21 cellular contexts compared by ENCODE assay signal in genomic region chr5:125151150-125151932, GRCh38.
A peak's percentile ranks its signal among the peaks of the same experiment; 100 is the strongest.
DNase-seq lines count a peak whose midpoint lies in the region; ATAC-seq, FAIRE-seq and TF ChIP-seq lines count a peak whose summit lies in the region.
"Had no signal": no experiment of that assay in that cellular context is flagged by ENCODE, and none has a peak within 500 bp of the region (broad histone marks: within the 10 kb centered on the region; RNA-seq: fewer than 3 reads in every experiment).

No MANE protein-coding gene starts in this region.

- H4K8ac ChIP-seq in mesendoderm (ENCODE audit: low read depth, low read length) = no peak overlapping the region

- no peak for FAIRE-seq in frontal cortex (lab: Jason Lieb, UNC)

- H3F3A ChIP-seq in GM23338 (replicated peaks; ENCODE audit: low read depth) = no peaks in the 10 kb centered on the region; the same call in 1 of the 2 replicates

- H3K4me1 ChIP-seq in GM23338 (ENCODE audit: insufficient read depth) (peaks cover 47% of the 10 kb centered on the region), OCI-LY3 (ENCODE audit: low read length) (peaks cover 12% of the 10 kb centered on the region), mesendoderm (ENCODE audit: control insufficient read depth, low read depth, low read length) (no peaks in the 10 kb centered on the region)
- H3K4me1 ChIP-seq: Caco-2 had no signal

- H3K4me2 ChIP-seq in GM23338 = peak overlapping the region; percentile 58
- 0 out of 2 replicates have a peak overlapping the region, but pooled peaks have one; percentile 28 for H3K4me2 ChIP-seq in OCI-LY3 (ENCODE audit: low read length)
- H3K4me2 ChIP-seq in mesendoderm (ENCODE audit: low read length) = no peak overlapping the region
- H3K4me2 ChIP-seq: KMS-11 had no signal

- no peak overlapping the region for H3K4ac ChIP-seq in mesendoderm (ENCODE audit: low read depth, low read length)

- WGBS in mesendoderm (ENCODE audit: extremely low coverage, insufficient coverage, low lambda C conversion rate) = no CpG with 5 or more reads among the region's 4 CpGs

- H2BK15ac ChIP-seq in mesendoderm (replicated peaks; ENCODE audit: low read depth) = peak overlapping the region; percentile 19

- H2BK5ac ChIP-seq in mesendoderm (ENCODE audit: low read length) = no peak overlapping the region

- H2AK5ac ChIP-seq in mesendoderm (ENCODE audit: low read length) = no peak overlapping the region

- DNase-seq in GM23338 (ENCODE audit: low spot score) (no peak), mesendoderm (no peak), frontal cortex (ENCODE audit: low spot score in 2 of 2) (no peak), NCI-H128 (lab: John Stamatoyannopoulos, UW; ENCODE audit: unreplicated experiment) (no peak), NCI-H2171 (lab: John Stamatoyannopoulos, UW) (no peak)
- DNase-seq: activated CD4-positive, alpha-beta T cell treated with anti-CD3 and anti-CD28 coated beads, Interleukin-2, amount 10 ng/mL, durations not matched to agents 7 days and 5 days; activated CD8-positive, alpha-beta memory T cell treated with anti-CD3 and anti-CD28 coated beads, Interleukin-2, amount 50 U/mL, for 48 hours; activated effector memory CD4-positive, alpha-beta T cell treated with anti-CD3 and anti-CD28 coated beads, Interleukin-2, amount 50 U/mL, for 16 hours; amniotic stem cell; Caco-2; kidney glomerular epithelial cell; NCI-H2029; NCI-H446 treated with DMSO at 0.1 percent for 48 hours; stimulated activated CD4-positive, alpha-beta T cell treated with anti-CD3 and anti-CD28 coated beads, Interleukin-15, amount 100 ng/mL, for 24 hours had no signal

- no peaks in the 10 kb centered on the region for H3K9me3 Mint-ChIP-seq in GM23338
- H3K9me3 Mint-ChIP-seq: activated CD4-positive, alpha-beta T cell treated with anti-CD3 and anti-CD28 coated beads, Interleukin-2, amount 10 ng/mL, durations not matched to agents 7 days and 5 days had no signal

- no peaks in the 10 kb centered on the region for H3K27me3 Mint-ChIP-seq in GM23338 (ENCODE audit: insufficient read depth, low read depth, poor library complexity)
- H3K27me3 Mint-ChIP-seq: activated CD4-positive, alpha-beta T cell treated with anti-CD3 and anti-CD28 coated beads, Interleukin-2, amount 10 ng/mL, durations not matched to agents 7 days and 5 days had no signal

- no peak overlapping the region for H3K4me3 Mint-ChIP-seq in GM23338
- H3K4me3 Mint-ChIP-seq: activated CD4-positive, alpha-beta T cell treated with anti-CD3 and anti-CD28 coated beads, Interleukin-2, amount 10 ng/mL, durations not matched to agents 7 days and 5 days had no signal

- no peak overlapping the region for H4K5ac ChIP-seq in mesendoderm (ENCODE audit: low read length)

- no peak overlapping the region for H3K23ac ChIP-seq in mesendoderm (ENCODE audit: low read length)

- H3K36me3 ChIP-seq in GM23338 (ENCODE audit: insufficient read depth) (no peaks in the 10 kb centered on the region), OCI-LY3 (replicated peaks; ENCODE audit: low read depth, low read length) (no peaks in the 10 kb centered on the region), mesendoderm (ENCODE audit: control insufficient read depth, insufficient read depth, low read length) (no peaks in the 10 kb centered on the region)
- H3K36me3 ChIP-seq: cardiac muscle cell, thoracic aorta had no signal

- TF ChIP-seq CTCF in GM23338 (conservative IDR thresholded peaks at IDR 0.05; ENCODE audit: low read depth in 2 of 2) = no peak
- TF ChIP-seq CTCF in OCI-LY3 (IDR thresholded peaks at IDR 0.05; ENCODE audit: low read depth, low read length) = no peak

- H4K20me1 ChIP-seq in GM23338 (replicated peaks; ENCODE audit: insufficient read depth) (no peaks in the 10 kb centered on the region), OCI-LY3 (ENCODE audit: insufficient read depth, low read length) (no peaks in the 10 kb centered on the region)

- peak overlapping the region; percentile 30 for H3K27ac ChIP-seq in GM23338 (ENCODE audit: low read depth)
- no peak overlapping the region for H3K27ac ChIP-seq in OCI-LY3 (ENCODE audit: low read length)
- no peak overlapping the region for H3K27ac ChIP-seq in mesendoderm (ENCODE audit: low read depth, low read length)
- H3K27ac ChIP-seq: cardiac muscle cell, KMS-11, thoracic aorta had no signal

- no peaks in the 10 kb centered on the region for H3K9me3 ChIP-seq in OCI-LY3 (ENCODE audit: insufficient read depth, low read length)
- H3K9me3 ChIP-seq: Caco-2, thoracic aorta had no signal

- no peaks in the 10 kb centered on the region for H3K27me3 ChIP-seq in GM23338 (ENCODE audit: insufficient read depth)
- H3K27me3 ChIP-seq in OCI-LY3 (ENCODE audit: low read depth, low read length) = no peaks in the 10 kb centered on the region
- no peaks in the 10 kb centered on the region for H3K27me3 ChIP-seq in mesendoderm (ENCODE audit: insufficient read depth, low read length, poor library complexity)
- H3K27me3 ChIP-seq: cardiac muscle cell had no signal

- no peaks in the 10 kb centered on the region for H3K9me2 ChIP-seq in GM23338 (ENCODE audit: insufficient read depth)

- peaks cover 49% of the 10 kb centered on the region for H3K4me1 Mint-ChIP-seq in GM23338
- H3K4me1 Mint-ChIP-seq: activated CD4-positive, alpha-beta T cell treated with anti-CD3 and anti-CD28 coated beads, Interleukin-2, amount 10 ng/mL, durations not matched to agents 7 days and 5 days had no signal

- H3K79me2 ChIP-seq in GM23338 (replicated peaks; ENCODE audit: insufficient read depth) = no peaks in the 10 kb centered on the region
- H3K79me2 ChIP-seq in OCI-LY3 (ENCODE audit: low read length) = no peaks in the 10 kb centered on the region
- no peaks in the 10 kb centered on the region for H3K79me2 ChIP-seq in mesendoderm (ENCODE audit: control insufficient read depth, insufficient read depth, low read length)

- ATAC-seq in GM23338 = peak; percentile 65
- no peak for ATAC-seq in HG03095 (IDR thresholded peaks at IDR 0.05; ENCODE audit: unreplicated experiment)
- ATAC-seq: HCT116, Right ventricle myocardium inferior had no signal

- H2AFZ ChIP-seq in GM23338 (no peak overlapping the region), OCI-LY3 (ENCODE audit: low read depth, low read length) (no peak overlapping the region)

- H3K9ac ChIP-seq in OCI-LY3 (ENCODE audit: low read length) = no peak overlapping the region
- H3K9ac ChIP-seq in mesendoderm (ENCODE audit: low read length) = no peak overlapping the region
- H3K9ac ChIP-seq: KMS-11 had no signal

- no peak overlapping the region for H3K18ac ChIP-seq in mesendoderm (ENCODE audit: low read length)

- H3K27ac Mint-ChIP-seq in GM23338 = peak overlapping the region; percentile 88
- H3K27ac Mint-ChIP-seq: activated CD4-positive, alpha-beta T cell treated with anti-CD3 and anti-CD28 coated beads, Interleukin-2, amount 10 ng/mL, durations not matched to agents 7 days and 5 days had no signal

- no peaks in the 10 kb centered on the region for H3K79me1 ChIP-seq in mesendoderm (ENCODE audit: low read length)

- peak overlapping the region; percentile 7; the same call in 1 of the 2 replicates for H3K4me3 ChIP-seq in GM23338
- H3K4me3 ChIP-seq in OCI-LY3 (ENCODE audit: low read length) = no peak overlapping the region
- H3K4me3 ChIP-seq in mesendoderm (ENCODE audit: low read length) = no peak overlapping the region
- H3K4me3 ChIP-seq: cardiac muscle cell, thoracic aorta had no signal

- H3K56ac ChIP-seq in mesendoderm (ENCODE audit: low read length) = no peak overlapping the region

- H2BK120ac ChIP-seq in mesendoderm (ENCODE audit: low read depth, low read length) = no peak overlapping the region

- H3K36me3 Mint-ChIP-seq in GM23338 (ENCODE audit: low read depth) = no peaks in the 10 kb centered on the region; the same call in 2 of the 3 replicates

TF ChIP-seq in GM23338, 12 proteins besides CTCF, POLR2A, EP300 and RAD21 (continues in another document):
- no peak for TF ChIP-seq EZH2phosphoT487 (IDR thresholded peaks at IDR 0.05; ENCODE audit: unreplicated experiment)
- no peak for TF ChIP-seq ETS1 (IDR thresholded peaks at IDR 0.05)
- no peak for TF ChIP-seq NANOG (IDR thresholded peaks at IDR 0.05; ENCODE audit: borderline replicate concordance)
- no peak for TF ChIP-seq POLR2AphosphoS5 (IDR thresholded peaks at IDR 0.05; ENCODE audit: low read depth)
- no peak for TF ChIP-seq JUNB (IDR thresholded peaks at IDR 0.05; ENCODE audit: unreplicated experiment)
- TF ChIP-seq EZH2 (IDR thresholded peaks at IDR 0.05; ENCODE audit: low read depth, unreplicated experiment) = no peak
- no peak for TF ChIP-seq REST (IDR thresholded peaks at IDR 0.05; ENCODE audit: unreplicated experiment)
